ENCODE assay signal across 19 cellular contexts in genomic region chr15:77863491-77864105, GRCh38.
"Had no signal": no experiment of that assay in that cellular context is flagged by ENCODE, and none has a peak within 500 bp of the region (broad histone marks: within the 10 kb centered on the region; RNA-seq: fewer than 3 reads in every experiment).

No MANE protein-coding gene starts in this region.

- H3K36me3 ChIP-seq: cardiac muscle cell, WERI-Rb-1 had no signal

- H3K27ac ChIP-seq: cardiac muscle cell, hepatocyte, WERI-Rb-1 had no signal

- H3K4me3 ChIP-seq: cardiac muscle cell, hepatocyte had no signal

- FAIRE-seq: endothelial cell of umbilical vein, TTC549 had no signal

- ATAC-seq: activated CD8-positive, alpha-beta T cell treated with anti-CD3 and anti-CD28 coated beads, Interleukin-2, amount 10 ng/mL, durations not matched to agents 7 days and 5 days; activated naive CD8-positive, alpha-beta T cell treated with anti-CD3 and anti-CD28 coated beads, Interleukin-2, amount 50 U/mL, for 24 hours; esophagus mucosa; left ventricle myocardium superior had no signal

- DNase-seq: activated CD4-positive, alpha-beta T cell treated with anti-CD3 and anti-CD28 coated beads for 1 hour; activated CD4-positive, alpha-beta T cell treated with anti-CD3 and anti-CD28 coated beads, Interleukin-2, amount 50 U/mL, for 1 hour; activated CD8-positive, alpha-beta T cell treated with anti-CD3 and anti-CD28 coated beads, Interleukin-2, amount 10 ng/mL, durations not matched to agents 7 days and 5 days; activated naive CD4-positive, alpha-beta T cell treated with anti-CD3 and anti-CD28 coated beads, Interleukin-2, amount 10 ng/mL, durations not matched to agents 7 days and 5 days; activated naive CD8-positive, alpha-beta T cell treated with anti-CD3 and anti-CD28 coated beads, Interleukin-2, amount 50 U/mL, for 24 hours; activated T-cell treated with anti-CD3 and anti-CD28 coated beads, Interleukin-2, amount 50 U/mL, for 1 hour; dermis blood vessel endothelial cell; effector memory CD4-positive, alpha-beta T cell; foreskin melanocyte; left ventricle myocardium superior; stimulated activated CD4-positive, alpha-beta T cell treated with anti-CD3 and anti-CD28 coated beads, Interleukin-4, amount 100 ng/mL, for 24 hours; stimulated activated naive CD4-positive, alpha-beta T cell treated with Interleukin-2 at 50 U/mL for 16 hours; T-helper 1 cell; WERI-Rb-1 had no signal

- H3K27me3 ChIP-seq: hepatocyte had no signal
